10 cellular contexts compared by ENCODE assay signal in genomic region chr6:4973972-4974885, GRCh38. TPM values are rescaled to one million over a fixed set of nuclear protein-coding genes. Genes with fewer than 3 reads are reported as not detected.
DNase-seq lines count a peak whose midpoint lies in the region; ATAC-seq and TF ChIP-seq lines count a peak whose summit lies in the region.
"Had no signal": no experiment of that assay in that cellular context is flagged by ENCODE, and none has a peak within 500 bp of the region (broad histone marks: within the 10 kb centered on the region; RNA-seq: fewer than 3 reads in every experiment).

No MANE protein-coding gene starts in this region.

- peak overlapping the region; percentile 60 to 64 for H3K27ac ChIP-seq in ascending aorta
- H3K27ac ChIP-seq in Peyer's patch: no peak overlapping the region

- no peaks in the 10 kb centered on the region for H3K27me3 Mint-ChIP-seq in type B pancreatic cell
- H3K27me3 Mint-ChIP-seq in activated CD8-positive, alpha-beta T cell treated with anti-CD3 and anti-CD28 coated beads for 36 hours: peaks cover 6% of the 10 kb centered on the region

- no peaks in the 10 kb centered on the region for H3K9me3 Mint-ChIP-seq in type B pancreatic cell
- H3K9me3 Mint-ChIP-seq in activated CD8-positive, alpha-beta T cell treated with anti-CD3 and anti-CD28 coated beads for 36 hours: peaks cover 19% of the 10 kb centered on the region

- ATAC-seq in activated CD8-positive, alpha-beta T cell treated with anti-CD3 and anti-CD28 coated beads for 36 hours: no peak
- ATAC-seq: activated CD8-positive, alpha-beta T cell treated with anti-CD3 and anti-CD28 coated beads, Interleukin-2, amount 10 ng/mL, durations not matched to agents 7 days and 5 days had no signal

- H3K4me3 ChIP-seq in ascending aorta (peak overlapping the region in 1 of 2 donors; percentile 0), Peyer's patch (no peak overlapping the region)

- H3K4me1 ChIP-seq in ascending aorta (peaks cover 0 to 8% of the 10 kb centered on the region in 2 donors), Peyer's patch (no peaks in the 10 kb centered on the region)

- H3K27me3 ChIP-seq in ascending aorta: no peaks in the 10 kb centered on the region
- no peaks in the 10 kb centered on the region for H3K27me3 ChIP-seq in Peyer's patch

- peaks cover 14% of the 10 kb centered on the region for H3K4me1 Mint-ChIP-seq in type B pancreatic cell (ENCODE audit: unreplicated experiment)
- H3K4me1 Mint-ChIP-seq in activated CD8-positive, alpha-beta T cell treated with anti-CD3 and anti-CD28 coated beads for 36 hours (ENCODE audit: low read depth): no peaks in the 10 kb centered on the region

- CTCF ChIA-PET in activated CD8-positive, alpha-beta T cell treated with anti-CD3 and anti-CD28 coated beads for 36 hours (lab: Charles Lee): no interaction called here

- no peak for TF ChIP-seq POLR2A in Peyer's patch (IDR thresholded peaks at IDR 0.05)

- POLR2A ChIA-PET in activated CD8-positive, alpha-beta T cell treated with anti-CD3 and anti-CD28 coated beads for 36 hours (lab: Charles Lee): no interaction called here

- H3K27ac Mint-ChIP-seq in type B pancreatic cell: peak overlapping the region; percentile 50
- no peak overlapping the region for H3K27ac Mint-ChIP-seq in activated CD8-positive, alpha-beta T cell treated with anti-CD3 and anti-CD28 coated beads for 36 hours
- H3K27ac Mint-ChIP-seq: activated CD8-positive, alpha-beta T cell treated with anti-CD3 and anti-CD28 coated beads, Interleukin-2, amount 10 ng/mL, durations not matched to agents 7 days and 5 days had no signal

- H3K4me3 Mint-ChIP-seq in type B pancreatic cell: no peak overlapping the region
- no peak overlapping the region for H3K4me3 Mint-ChIP-seq in activated CD8-positive, alpha-beta T cell treated with anti-CD3 and anti-CD28 coated beads for 36 hours
- H3K4me3 Mint-ChIP-seq: activated CD8-positive, alpha-beta T cell treated with anti-CD3 and anti-CD28 coated beads, Interleukin-2, amount 10 ng/mL, durations not matched to agents 7 days and 5 days had no signal

- TF ChIP-seq CTCF in ascending aorta (IDR thresholded peaks at IDR 0.05) (no peak), type B pancreatic cell (conservative IDR thresholded peaks at IDR 0.05) (no peak), Peyer's patch (IDR thresholded peaks at IDR 0.05) (no peak)
- TF ChIP-seq CTCF in activated CD8-positive, alpha-beta T cell treated with anti-CD3 and anti-CD28 coated beads for 36 hours (IDR thresholded peaks at IDR 0.05): no peak

- DNase-seq in NCI-H82 (lab: John Stamatoyannopoulos, UW) (peak; percentile 19), NCI-H82 treated with DMSO at 0.1 percent for 48 hours (lab: John Stamatoyannopoulos, UW; ENCODE audit: unreplicated experiment) (no peak), ascending aorta (ENCODE audit: low spot score in 2 of 2) (no peak), kidney tubule cell (ENCODE audit: low spot score) (peak; percentile 4), type B pancreatic cell (ENCODE audit: extremely low spot score, unreplicated experiment) (no peak), Peyer's patch (no peak)
- DNase-seq in stimulated activated naive CD4-positive, alpha-beta T cell (lab: John Stamatoyannopoulos, UW): no peak
- no peak for DNase-seq in activated CD8-positive, alpha-beta T cell treated with anti-CD3 and anti-CD28 coated beads for 36 hours
- DNase-seq: 8988T; activated CD8-positive, alpha-beta T cell treated with anti-CD3 and anti-CD28 coated beads, Interleukin-2, amount 10 ng/mL, durations not matched to agents 7 days and 5 days had no signal

- peaks cover 0 to 5% of the 10 kb centered on the region in 2 donors for H3K9me3 ChIP-seq in ascending aorta
- peaks cover 0 to 2% (median 0%) of the 10 kb centered on the region in 4 donors for H3K9me3 ChIP-seq in Peyer's patch

- H3K36me3 ChIP-seq in ascending aorta (no peaks in the 10 kb centered on the region), Peyer's patch (no peaks in the 10 kb centered on the region)

- H3K36me3 Mint-ChIP-seq in type B pancreatic cell: no peaks in the 10 kb centered on the region
- H3K36me3 Mint-ChIP-seq in activated CD8-positive, alpha-beta T cell treated with anti-CD3 and anti-CD28 coated beads for 36 hours (ENCODE audit: low read depth): no peaks in the 10 kb centered on the region

- intact Hi-C loops in ascending aorta (cut with DNase I): no loop called here
- intact Hi-C loops in activated CD8-positive, alpha-beta T cell treated with anti-CD3 and anti-CD28 coated beads for 36 hours (cut with micrococcal nuclease): no loop called here

RNA-seq across cellular contexts. Expression of gene RPP40, which starts 29.6 kb away (rescaled TPM):
- total RNA-seq in ascending aorta (not detected), type B pancreatic cell (ENCODE audit: low replicate concordance) (5.6 and 9.2 TPM in 2 replicates), Peyer's patch (1 to 10 TPM in 2 of 4 donors, not detected in 2; 4.4 to 7.4 TPM)
- total RNA-seq in activated CD8-positive, alpha-beta T cell treated with anti-CD3 and anti-CD28 coated beads for 36 hours: 10 to 100 TPM in 1 of 2 experiments, 1 to 10 TPM in 1; 9.5 to 11.1 TPM

Comparison
In these comparisons a context has a peak if more than half of its experiments do, and no peak if none do; other contexts are left out.
1. DNase-seq: peak in NCI-H82 (single experiment) and kidney tubule cell (single experiment); none in NCI-H82 treated with DMSO at 0.1 percent for 48 hours (single experiment), ascending aorta (0 of 2), type B pancreatic cell (single experiment), Peyer's patch (0 of 3), stimulated activated naive CD4-positive, alpha-beta T cell (0 of 6) and activated CD8-positive, alpha-beta T cell treated with anti-CD3 and anti-CD28 coated beads for 36 hours (single experiment).
2. H3K27ac ChIP-seq: peak in ascending aorta (2 of 2); none in Peyer's patch (0 of 4).